ENCODE assay signal across 30 cellular contexts in the genomic region with DNA sequence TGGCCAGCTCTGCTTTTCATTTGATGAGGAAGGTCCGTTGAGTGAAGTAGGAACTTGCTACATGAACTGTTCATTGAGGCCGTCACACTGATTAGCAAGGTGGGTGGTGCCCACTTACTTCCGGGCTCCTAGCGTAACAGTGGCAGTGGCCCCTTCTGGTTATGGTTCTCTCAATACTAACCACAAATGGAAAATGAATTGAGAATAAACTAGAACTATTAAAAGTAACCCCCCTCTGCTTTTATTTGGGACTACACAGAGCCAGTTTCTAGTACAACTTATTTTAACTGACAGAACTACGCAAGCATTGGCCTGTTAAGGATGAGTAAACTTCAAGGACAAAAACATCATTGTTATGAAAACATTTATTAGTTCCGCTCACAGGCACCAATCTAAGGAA.
"Had no signal": no experiment of that assay in that cellular context is flagged by ENCODE, and none has a peak within 500 bp of the region (broad histone marks: within the 10 kb centered on the region; RNA-seq: fewer than 3 reads in every experiment).

No MANE protein-coding gene starts in this region.

- H3K4me3 Mint-ChIP-seq: activated B cell treated with CpG ODN at 0.5 μM for 24 hours; activated CD8-positive, alpha-beta T cell treated with anti-CD3 and anti-CD28 coated beads for 36 hours; activated naive CD8-positive, alpha-beta T cell treated with anti-CD3 and anti-CD28 coated beads, Interleukin-2, amount 50 U/mL, for 24 hours; activated T-cell treated with anti-CD3 and anti-CD28 coated beads, Interleukin-2, amount 50 U/mL, for 4 hours; activated T-helper 17 cell treated with anti-CD3 and anti-CD28 coated beads, Interleukin-2, amount 50 U/mL, for 72 hours; naive thymus-derived CD8-positive, alpha-beta T cell; neural crest cell; stimulated activated effector memory CD8-positive, alpha-beta T cell treated with anti-CD3 and anti-CD28 coated beads, Interleukin-12 subunit alpha, Interleukin-12 subunit beta, amount 100 ng/mL, for 72 hours; stimulated activated naive CD8-positive, alpha-beta T cell treated with anti-CD3 and anti-CD28 coated beads, Interleukin-15, Interleukin-2, amounts not matched to agents 100 ng/mL and 50 ng/mL, for 24 hours; type B pancreatic cell had no signal

- H3K9ac ChIP-seq: parathyroid adenoma had no signal

- H3K4me3 ChIP-seq: gastrocnemius medialis, psoas muscle, sigmoid colon, thoracic aorta, vagina had no signal

- H3K36me3 Mint-ChIP-seq: naive thymus-derived CD8-positive, alpha-beta T cell; stimulated activated effector memory CD8-positive, alpha-beta T cell treated with anti-CD3 and anti-CD28 coated beads, Interleukin-12 subunit alpha, Interleukin-12 subunit beta, amount 100 ng/mL, for 72 hours; type B pancreatic cell had no signal

- FAIRE-seq: endothelial cell of umbilical vein, small intestine had no signal

- H3K27me3 Mint-ChIP-seq: activated B cell treated with CpG ODN at 0.5 μM for 24 hours; activated CD8-positive, alpha-beta T cell treated with anti-CD3 and anti-CD28 coated beads for 36 hours; activated naive CD8-positive, alpha-beta T cell treated with anti-CD3 and anti-CD28 coated beads, Interleukin-2, amount 50 U/mL, for 24 hours; activated T-helper 17 cell treated with anti-CD3 and anti-CD28 coated beads, Interleukin-2, amount 50 U/mL, for 72 hours; stimulated activated naive CD8-positive, alpha-beta T cell treated with anti-CD3 and anti-CD28 coated beads, Interleukin-15, Interleukin-2, amounts not matched to agents 100 ng/mL and 50 ng/mL, for 24 hours; type B pancreatic cell had no signal

- H3K27ac ChIP-seq: gastrocnemius medialis, parathyroid adenoma, psoas muscle, sigmoid colon, thoracic aorta, vagina had no signal

- H3K27ac Mint-ChIP-seq: activated B cell treated with CpG ODN at 0.5 μM for 24 hours; activated CD8-positive, alpha-beta T cell treated with anti-CD3 and anti-CD28 coated beads for 36 hours; activated naive CD8-positive, alpha-beta T cell treated with anti-CD3 and anti-CD28 coated beads, Interleukin-2, amount 50 U/mL, for 24 hours; activated T-helper 17 cell treated with anti-CD3 and anti-CD28 coated beads, Interleukin-2, amount 50 U/mL, for 72 hours; naive thymus-derived CD8-positive, alpha-beta T cell; stimulated activated effector memory CD8-positive, alpha-beta T cell treated with anti-CD3 and anti-CD28 coated beads, Interleukin-12 subunit alpha, Interleukin-12 subunit beta, amount 100 ng/mL, for 72 hours; stimulated activated naive CD8-positive, alpha-beta T cell treated with anti-CD3 and anti-CD28 coated beads, Interleukin-15, Interleukin-2, amounts not matched to agents 100 ng/mL and 50 ng/mL, for 24 hours; type B pancreatic cell had no signal

- H3K79me2 ChIP-seq: parathyroid adenoma had no signal

- H3K4me1 Mint-ChIP-seq: activated B cell treated with CpG ODN at 0.5 μM for 24 hours; activated naive CD8-positive, alpha-beta T cell treated with anti-CD3 and anti-CD28 coated beads, Interleukin-2, amount 50 U/mL, for 24 hours; activated T-helper 17 cell treated with anti-CD3 and anti-CD28 coated beads, Interleukin-2, amount 50 U/mL, for 72 hours; naive thymus-derived CD8-positive, alpha-beta T cell; stimulated activated effector memory CD8-positive, alpha-beta T cell treated with anti-CD3 and anti-CD28 coated beads, Interleukin-12 subunit alpha, Interleukin-12 subunit beta, amount 100 ng/mL, for 72 hours had no signal

- H3K36me3 ChIP-seq: gastrocnemius medialis, sigmoid colon, thoracic aorta, vagina had no signal

- H2AFZ ChIP-seq: parathyroid adenoma had no signal

- ATAC-seq: activated CD8-positive, alpha-beta T cell treated with anti-CD3 and anti-CD28 coated beads for 36 hours; activated naive CD8-positive, alpha-beta T cell treated with anti-CD3 and anti-CD28 coated beads, Interleukin-2, amount 50 U/mL, for 24 hours; activated T-cell treated with anti-CD3 and anti-CD28 coated beads, Interleukin-2, amount 50 U/mL, for 4 hours; activated T-helper 17 cell treated with anti-CD3 and anti-CD28 coated beads, Interleukin-2, amount 50 U/mL, for 72 hours; esophagus mucosa; gastrocnemius medialis; left cardiac atrium; naive thymus-derived CD8-positive, alpha-beta T cell; psoas muscle; stimulated activated effector memory CD8-positive, alpha-beta T cell treated with anti-CD3 and anti-CD28 coated beads, Interleukin-12 subunit alpha, Interleukin-12 subunit beta, amount 100 ng/mL, for 72 hours had no signal

- H3K27me3 ChIP-seq: gastrocnemius medialis, sigmoid colon, vagina had no signal

- DNase-seq: activated B cell treated with CpG ODN at 0.5 μM for 24 hours; activated CD4-positive, alpha-beta T cell treated with anti-CD3 and anti-CD28 coated beads, Interleukin-2, amount 50 U/mL, for 1 hour; activated CD8-positive, alpha-beta T cell treated with anti-CD3 and anti-CD28 coated beads for 36 hours; activated gamma-delta T cell treated with Interleukin-2 at 50 U/mL for 16 hours; activated naive CD4-positive, alpha-beta T cell treated with anti-CD3 and anti-CD28 coated beads, Interleukin-2, amount 50 U/mL, for 16 hours; activated naive CD8-positive, alpha-beta T cell treated with anti-CD3 and anti-CD28 coated beads, Interleukin-2, amount 50 U/mL, for 24 hours; activated T-cell treated with anti-CD3 and anti-CD28 coated beads, Interleukin-2, amount 50 U/mL, for 4 hours; amygdala; central memory CD4-positive, alpha-beta T cell; gastrocnemius medialis; glutamatergic neuron; islet precursor cell; left cardiac atrium; mesenchymal stem cell; naive thymus-derived CD8-positive, alpha-beta T cell; occipital lobe; psoas muscle; sigmoid colon; small intestine; stimulated activated CD4-positive, alpha-beta T cell treated with anti-CD3 and anti-CD28 coated beads, Interleukin-4, amount 100 ng/mL, for 24 hours had no signal

- H3K9me3 Mint-ChIP-seq: activated B cell treated with CpG ODN at 0.5 μM for 24 hours had no signal

- H3K9me3 ChIP-seq: gastrocnemius medialis, psoas muscle, sigmoid colon, thoracic aorta, vagina had no signal

- H3K4me1 ChIP-seq: gastrocnemius medialis, parathyroid adenoma, psoas muscle, sigmoid colon, vagina had no signal
